ENCODE assay signal across 19 cellular contexts in the genomic region with DNA sequence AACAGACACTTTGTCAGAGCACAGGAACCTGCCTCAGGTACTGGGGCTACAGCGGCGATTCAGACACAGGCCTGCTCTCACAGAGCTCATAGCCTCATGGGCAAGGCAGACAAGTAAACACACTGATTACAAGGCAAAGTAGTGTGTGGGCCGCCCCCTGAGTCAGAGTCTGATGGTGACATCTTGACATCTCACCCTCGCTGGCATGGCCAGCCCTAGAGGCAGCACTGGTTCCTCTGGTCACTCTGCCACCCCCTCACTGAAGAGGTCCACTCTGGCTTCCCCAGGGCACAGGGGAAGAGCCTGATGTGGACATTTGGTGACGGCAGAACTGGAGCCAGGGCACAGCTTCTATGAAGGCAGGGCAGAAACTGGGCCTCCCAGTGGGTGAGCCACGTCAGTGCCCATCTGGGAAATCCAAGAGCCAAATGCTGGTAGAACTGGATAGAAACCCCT.
"Had no signal": no experiment of that assay in that cellular context is flagged by ENCODE, and none has a peak within 500 bp of the region (broad histone marks: within the 10 kb centered on the region; RNA-seq: fewer than 3 reads in every experiment).

No MANE protein-coding gene starts in this region.

- H3K27me3 ChIP-seq: ascending aorta, left lung, neutrophil, suprapubic skin, transverse colon had no signal

- H3K27ac ChIP-seq: ascending aorta, coronary artery, left lung, neutrophil, suprapubic skin, transverse colon had no signal

- ATAC-seq: activated CD8-positive, alpha-beta T cell treated with anti-CD3 and anti-CD28 coated beads for 36 hours; left lung; naive thymus-derived CD8-positive, alpha-beta T cell had no signal

- H3K36me3 ChIP-seq: ascending aorta, left lung, neutrophil, suprapubic skin, transverse colon had no signal

- FAIRE-seq: endometrium, frontal cortex, kidney had no signal

- DNase-seq: activated CD4-positive, alpha-beta T cell treated with anti-CD3 and anti-CD28 coated beads, Interleukin-2, amount 10 ng/mL, durations not matched to agents 24 days and 14 days; activated CD4-positive, CD25-positive, alpha-beta regulatory T cell; activated CD8-positive, alpha-beta T cell treated with anti-CD3 and anti-CD28 coated beads for 36 hours; activated T-cell treated with anti-CD3 and anti-CD28 coated beads, Interleukin-2, amount 50 U/mL, for 24 hours; erythroblast; kidney; left lung; mammary epithelial cell; naive thymus-derived CD8-positive, alpha-beta T cell; stimulated activated CD4-positive, alpha-beta T cell treated with anti-CD3 and anti-CD28 coated beads, Interleukin-2, amount 100 ng/mL, for 24 hours; T-helper 1 cell; T-helper 9 cell; transverse colon had no signal

- H3K4me3 ChIP-seq: ascending aorta, coronary artery, left lung, suprapubic skin, transverse colon had no signal

- H3K9me3 ChIP-seq: ascending aorta, left lung, neutrophil, suprapubic skin, transverse colon had no signal
